Comparison of ENCODE assay signal across 21 cellular contexts in the genomic region with DNA sequence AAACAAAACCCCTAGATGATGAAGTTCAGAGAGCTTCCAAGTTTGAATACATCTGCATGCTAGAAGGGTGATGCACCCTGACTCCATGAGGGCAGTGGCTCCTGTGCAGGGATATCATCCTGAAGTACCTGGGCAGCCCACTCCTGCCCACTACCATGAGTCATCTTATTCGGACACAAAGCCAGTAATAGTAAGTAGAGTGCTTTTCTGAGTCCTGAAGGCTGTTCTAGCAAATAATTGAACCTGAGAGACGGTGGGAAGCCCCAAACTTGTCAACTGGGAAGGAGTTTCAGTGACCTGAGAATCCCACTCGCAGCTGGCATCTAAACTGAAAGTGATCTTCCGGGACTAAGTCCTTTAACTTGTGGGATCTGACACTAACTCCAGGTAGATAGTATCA.
A peak's percentile ranks its signal among the peaks of the same experiment; 100 is the strongest.
DNase-seq lines count a peak whose midpoint lies in the region; ATAC-seq, FAIRE-seq and TF ChIP-seq lines count a peak whose summit lies in the region.
"Had no signal": no experiment of that assay in that cellular context is flagged by ENCODE, and none has a peak within 500 bp of the region (broad histone marks: within the 10 kb centered on the region; RNA-seq: fewer than 3 reads in every experiment).

No MANE protein-coding gene starts in this region.

- no peaks in the 10 kb centered on the region for H4K20me1 ChIP-seq in HepG2 (ENCODE audit: insufficient read depth, low read length)
- H4K20me1 ChIP-seq: BLaER1 treated with 17β-estradiol and CSF1 and Interleukin-3, amounts not matched to agents 10 nM and 100 nM had no signal

- no peaks in the 10 kb centered on the region for H3K27me3 ChIP-seq in body of pancreas
- H3K27me3 ChIP-seq in HepG2 (ENCODE audit: control insufficient read depth in 1 of 2, insufficient read depth in 2 of 2, low read length in 2 of 2): no peaks in the 10 kb centered on the region
- H3K27me3 ChIP-seq: BLaER1 treated with 17β-estradiol and CSF1 and Interleukin-3, amounts not matched to agents 10 nM and 100 nM; heart left ventricle; transverse colon had no signal

- DNase-seq in HK-2 (ENCODE audit: unreplicated experiment): peak; percentile 55
- DNase-seq in body of pancreas: no peak
- peak; percentile 54 for DNase-seq in HepG2 (ENCODE audit: low spot score)
- DNase-seq in NCI-H2029 treated with DMSO at 0.1 percent for 48 hours (lab: John Stamatoyannopoulos, UW): no peak
- DNase-seq in activated naive CD4-positive, alpha-beta T cell (lab: John Stamatoyannopoulos, UW): no peak
- DNase-seq: activated CD4-positive, alpha-beta T cell treated with anti-CD3 and anti-CD28 coated beads, Interleukin-2, amount 50 U/mL, for 48 hours; activated naive CD4-positive, alpha-beta T cell treated with anti-CD3 and anti-CD28 coated beads, Interleukin-2, amount 50 U/mL, for 16 hours; activated T-cell treated with anti-CD3 and anti-CD28 coated beads, Interleukin-2, amount 50 U/mL, for 1 hour; heart left ventricle; immature natural killer cell; naive thymus-derived CD8-positive, alpha-beta T cell; NCI-H2107; transverse colon had no signal

- 43 to 46% methylated on average over 4 of the region's 4 CpGs for WGBS in body of pancreas, 2 donors
- 19% methylated on average over 4 of the region's 4 CpGs for WGBS in HepG2 (ENCODE audit: low lambda C conversion rate)

- POLR2A ChIA-PET in HepG2 (lab: Yijun Ruan, JAX): interaction anchor here (1.4 to 3.1 kb wide), 7 partner anchors 12 to 284 kb away, joined by 6 to 26 read pairs (median 10); no protein-coding TSS in a partner anchor

- no peak overlapping the region for H2AFZ ChIP-seq in HepG2 (ENCODE audit: low read length)
- H2AFZ ChIP-seq: parathyroid adenoma had no signal

- H3K27ac ChIP-seq in 22Rv1: peak overlapping the region; percentile 78
- H3K27ac ChIP-seq in body of pancreas: peak overlapping the region in 3 of 4 donors; percentile 32 to 85 (median 70)
- peak overlapping the region; percentile 97 for H3K27ac ChIP-seq in HepG2 (ENCODE audit: extremely low read length, insufficient read depth, low read length)
- H3K27ac ChIP-seq: BLaER1 treated with 17β-estradiol and CSF1 and Interleukin-3, amounts not matched to agents 10 nM and 100 nM; heart left ventricle; parathyroid adenoma; transverse colon had no signal

- peaks cover 17% of the 10 kb centered on the region for H3K4me1 ChIP-seq in body of pancreas
- peaks cover 77% of the 10 kb centered on the region for H3K4me1 ChIP-seq in HepG2 (ENCODE audit: insufficient read depth, low read length)
- H3K4me1 ChIP-seq: BLaER1 treated with 17β-estradiol and CSF1 and Interleukin-3, amounts not matched to agents 10 nM and 100 nM; parathyroid adenoma had no signal

- CTCF ChIA-PET in HepG2 (lab: Yijun Ruan, JAX; ENCODE audit: low intra/inter-chr PET ratio, low total read pairs): no interaction called here

- no peak for TF ChIP-seq POLR2A in body of pancreas (IDR thresholded peaks at IDR 0.05)
- TF ChIP-seq POLR2A in HepG2 (IDR thresholded peaks at IDR 0.05; ENCODE audit: insufficient read depth in 1 of 2, low read depth in 2 of 2, low read length in 2 of 2): no peak; a peak in 1 of 4 replicates

- in situ Hi-C loops in HepG2 (cut with HindIII; ENCODE audit: extremely low pct_ligation_motif_present, low pct_unique_long_range_greater_than_20kb): no loop called here

- no peak for TF ChIP-seq RAD21 in HepG2 (CRISPR knock-in tag; IDR thresholded peaks at IDR 0.05)

- intact Hi-C loops in body of pancreas (cut with DNase I) (no loop called here), HepG2 (cut with micrococcal nuclease; ENCODE audit: unreplicated experiment) (no loop called here)

- FAIRE-seq in HepG2 (lab: Jason Lieb, UNC): no peak
- FAIRE-seq: A204.1, astrocyte, endometrium had no signal

- H3K4me2 ChIP-seq in HepG2 (ENCODE audit: low read depth, low read length): peak overlapping the region; percentile 74
- H3K4me2 ChIP-seq: BLaER1 treated with 17β-estradiol and CSF1 and Interleukin-3, amounts not matched to agents 10 nM and 100 nM had no signal

- H3K36me3 ChIP-seq in body of pancreas (replicated peaks in 1 of 2; ENCODE audit: insufficient read depth in 1 of 2, low read depth in 2 of 2) (no peaks in the 10 kb centered on the region), HepG2 (replicated peaks in 1 of 2; ENCODE audit: control insufficient read depth in 1 of 2, insufficient read depth in 2 of 2, low read length in 2 of 2) (no peaks in the 10 kb centered on the region)
- H3K36me3 ChIP-seq: BLaER1 treated with 17β-estradiol and CSF1 and Interleukin-3, amounts not matched to agents 10 nM and 100 nM; heart left ventricle; transverse colon had no signal

- ATAC-seq in body of pancreas (no peak), HepG2 (peak; percentile 78), GM18520 (IDR thresholded peaks at IDR 0.05; ENCODE audit: unreplicated experiment) (no peak), HG02884 (IDR thresholded peaks at IDR 0.05; ENCODE audit: unreplicated experiment) (no peak)
- ATAC-seq: heart left ventricle; naive thymus-derived CD8-positive, alpha-beta T cell had no signal

- H3K4me3 ChIP-seq in body of pancreas (no peak overlapping the region), HepG2 (replicated peaks in 1 of 3; ENCODE audit: insufficient read depth in 1 of 3, low read depth in 2 of 3, low read length in 3 of 3) (peak overlapping the region; percentile 34 to 64 (median 40))
- H3K4me3 ChIP-seq: BLaER1 treated with 17β-estradiol and CSF1 and Interleukin-3, amounts not matched to agents 10 nM and 100 nM; heart left ventricle; transverse colon had no signal

- no peak for TF ChIP-seq CTCF in 22Rv1 (IDR thresholded peaks at IDR 0.05)
- no peak for TF ChIP-seq CTCF in body of pancreas (IDR thresholded peaks at IDR 0.05)
- TF ChIP-seq CTCF in HepG2 (CRISPR knock-in tag; IDR thresholded peaks at IDR 0.05): no peak

- H3K9ac ChIP-seq in HepG2 (ENCODE audit: insufficient read depth, low read depth, low read length): peak overlapping the region; percentile 69
- H3K9ac ChIP-seq: BLaER1 treated with 17β-estradiol and CSF1 and Interleukin-3, amounts not matched to agents 10 nM and 100 nM; parathyroid adenoma had no signal

- no peaks in the 10 kb centered on the region for H3K79me2 ChIP-seq in HepG2 (ENCODE audit: insufficient read depth, low read length)
- H3K79me2 ChIP-seq: parathyroid adenoma had no signal

- TSS peak; percentile 86 for BruUV-seq in HepG2 (replicated peaks; lab: Mats Ljungman, UMichigan)

- H3K9me3 ChIP-seq in body of pancreas (no peaks in the 10 kb centered on the region), HepG2 (ENCODE audit: low read length) (peaks cover 12% of the 10 kb centered on the region)

- TF ChIP-seq EP300 in HepG2 (IDR thresholded peaks at IDR 0.05; ENCODE audit: low read depth in 2 of 2, low read length in 2 of 2): no peak
- no peak for TF ChIP-seq EP300 in HepG2 (CRISPR knock-in tag; IDR thresholded peaks at IDR 0.05; ENCODE audit: borderline replicate concordance)

TF ChIP-seq in HepG2, 621 proteins besides CTCF, POLR2A, EP300 and RAD21 (continues in another document):
- no peak for TF ChIP-seq ZFP82 (CRISPR knock-in tag; IDR thresholded peaks at IDR 0.05; ENCODE audit: borderline replicate concordance)
- TF ChIP-seq ZNF326 (CRISPR knock-in tag; IDR thresholded peaks at IDR 0.05; ENCODE audit: borderline replicate concordance): no peak
- TF ChIP-seq, protein P1, sequence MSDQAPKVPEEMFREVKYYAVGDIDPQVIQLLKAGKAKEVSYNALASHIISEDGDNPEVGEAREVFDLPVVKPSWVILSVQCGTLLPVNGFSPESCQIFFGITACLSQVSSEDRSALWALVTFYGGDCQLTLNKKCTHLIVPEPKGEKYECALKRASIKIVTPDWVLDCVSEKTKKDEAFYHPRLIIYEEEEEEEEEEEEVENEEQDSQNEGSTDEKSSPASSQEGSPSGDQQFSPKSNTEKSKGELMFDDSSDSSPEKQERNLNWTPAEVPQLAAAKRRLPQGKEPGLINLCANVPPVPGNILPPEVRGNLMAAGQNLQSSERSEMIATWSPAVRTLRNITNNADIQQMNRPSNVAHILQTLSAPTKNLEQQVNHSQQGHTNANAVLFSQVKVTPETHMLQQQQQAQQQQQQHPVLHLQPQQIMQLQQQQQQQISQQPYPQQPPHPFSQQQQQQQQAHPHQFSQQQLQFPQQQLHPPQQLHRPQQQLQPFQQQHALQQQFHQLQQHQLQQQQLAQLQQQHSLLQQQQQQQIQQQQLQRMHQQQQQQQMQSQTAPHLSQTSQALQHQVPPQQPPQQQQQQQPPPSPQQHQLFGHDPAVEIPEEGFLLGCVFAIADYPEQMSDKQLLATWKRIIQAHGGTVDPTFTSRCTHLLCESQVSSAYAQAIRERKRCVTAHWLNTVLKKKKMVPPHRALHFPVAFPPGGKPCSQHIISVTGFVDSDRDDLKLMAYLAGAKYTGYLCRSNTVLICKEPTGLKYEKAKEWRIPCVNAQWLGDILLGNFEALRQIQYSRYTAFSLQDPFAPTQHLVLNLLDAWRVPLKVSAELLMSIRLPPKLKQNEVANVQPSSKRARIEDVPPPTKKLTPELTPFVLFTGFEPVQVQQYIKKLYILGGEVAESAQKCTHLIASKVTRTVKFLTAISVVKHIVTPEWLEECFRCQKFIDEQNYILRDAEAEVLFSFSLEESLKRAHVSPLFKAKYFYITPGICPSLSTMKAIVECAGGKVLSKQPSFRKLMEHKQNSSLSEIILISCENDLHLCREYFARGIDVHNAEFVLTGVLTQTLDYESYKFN (CRISPR knock-in tag; conservative IDR thresholded peaks at IDR 0.05): no peak
- 0 out of 2 replicates have a peak, but pooled peaks have one; percentile 29 for TF ChIP-seq ZSCAN31 (CRISPR knock-in tag; IDR thresholded peaks at IDR 0.05; ENCODE audit: low read depth)
- no peak for TF ChIP-seq ZC3H13 (CRISPR knock-in tag; IDR thresholded peaks at IDR 0.05)
- TF ChIP-seq, protein P2, sequence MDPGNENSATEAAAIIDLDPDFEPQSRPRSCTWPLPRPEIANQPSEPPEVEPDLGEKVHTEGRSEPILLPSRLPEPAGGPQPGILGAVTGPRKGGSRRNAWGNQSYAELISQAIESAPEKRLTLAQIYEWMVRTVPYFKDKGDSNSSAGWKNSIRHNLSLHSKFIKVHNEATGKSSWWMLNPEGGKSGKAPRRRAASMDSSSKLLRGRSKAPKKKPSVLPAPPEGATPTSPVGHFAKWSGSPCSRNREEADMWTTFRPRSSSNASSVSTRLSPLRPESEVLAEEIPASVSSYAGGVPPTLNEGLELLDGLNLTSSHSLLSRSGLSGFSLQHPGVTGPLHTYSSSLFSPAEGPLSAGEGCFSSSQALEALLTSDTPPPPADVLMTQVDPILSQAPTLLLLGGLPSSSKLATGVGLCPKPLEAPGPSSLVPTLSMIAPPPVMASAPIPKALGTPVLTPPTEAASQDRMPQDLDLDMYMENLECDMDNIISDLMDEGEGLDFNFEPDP (CRISPR knock-in tag; conservative IDR thresholded peaks at IDR 0.05): 0 out of 2 replicates have a peak, but pooled peaks have one; percentile 26

Comparison
In these comparisons a context has a peak if more than half of its experiments do, and no peak if none do; other contexts are left out.
1. DNase-seq: peak in HK-2 (single experiment) and HepG2 (single experiment); none in body of pancreas (0 of 4), NCI-H2029 treated with DMSO at 0.1 percent for 48 hours (single experiment) and activated naive CD4-positive, alpha-beta T cell (0 of 4).
2. H3K4me3 ChIP-seq: peak in HepG2 (3 of 3); none in body of pancreas (0 of 2).
3. Peak in every context shown above with its lines, with median percentiles within 50 percentile points of each other: H3K27ac ChIP-seq.